Comparison of ENCODE assay signal across 10 cellular contexts in the genomic region with DNA sequence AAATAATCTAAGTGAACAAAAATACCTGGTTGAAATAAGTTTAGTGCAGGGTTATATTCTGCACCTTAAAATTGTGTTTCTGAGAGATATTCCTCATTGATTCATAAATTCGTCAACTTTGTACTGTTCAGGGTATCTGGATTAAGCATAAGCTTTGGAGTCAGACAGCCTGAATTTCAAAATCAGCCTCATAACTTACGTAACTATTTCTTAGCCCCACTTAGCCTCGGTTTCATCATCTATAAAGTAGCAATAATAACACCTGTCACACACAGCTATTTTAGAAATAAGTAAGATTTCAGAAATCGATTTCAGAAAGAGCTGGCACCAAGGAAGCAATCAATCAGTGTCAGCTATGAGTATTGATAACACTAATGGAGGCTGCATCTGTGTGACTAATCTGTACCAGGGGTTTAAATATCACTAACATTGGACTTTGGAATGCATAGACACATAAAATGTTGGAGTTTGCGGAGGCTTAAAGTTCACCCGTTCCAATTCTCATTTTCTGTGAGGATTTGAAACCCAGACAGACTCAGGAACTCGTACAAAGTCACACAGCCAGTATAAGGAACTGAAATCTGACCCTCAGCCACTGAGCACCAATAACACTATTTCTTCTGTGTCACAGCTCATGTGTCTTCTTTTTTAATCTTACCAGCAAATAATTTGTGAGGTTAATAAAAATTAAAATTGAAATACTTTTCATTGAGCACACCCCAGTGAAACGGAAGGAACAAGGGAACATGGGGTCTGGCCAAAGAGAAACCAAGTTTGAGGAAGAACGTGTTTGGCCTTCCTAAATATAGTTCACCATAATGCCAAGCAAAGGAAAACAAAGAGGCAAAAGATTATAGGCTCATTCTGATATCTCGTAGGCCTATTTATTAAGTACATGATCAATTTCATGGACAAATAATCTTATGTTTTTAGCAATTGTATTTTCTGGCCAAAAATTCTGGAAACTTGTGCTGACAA.
DNase-seq lines count a peak whose midpoint lies in the region; ATAC-seq and TF ChIP-seq lines count a peak whose summit lies in the region.
"Had no signal": no experiment of that assay in that cellular context is flagged by ENCODE, and none has a peak within 500 bp of the region (broad histone marks: within the 10 kb centered on the region; RNA-seq: fewer than 3 reads in every experiment).

No MANE protein-coding gene starts in this region.

- H3K9me3 ChIP-seq in DOHH2 (ENCODE audit: control insufficient read depth, insufficient read depth, low read length) (no peaks in the 10 kb centered on the region), H9 (ENCODE audit: control insufficient read depth, low read depth, low read length) (no peaks in the 10 kb centered on the region)

- H4K20me1 ChIP-seq in DOHH2 (ENCODE audit: control insufficient read depth, insufficient read depth, low read depth, low read length) (no peaks in the 10 kb centered on the region), H9 (ENCODE audit: control insufficient read depth, insufficient read depth, insufficient read length) (no peaks in the 10 kb centered on the region)

- H2AFZ ChIP-seq in H9 (ENCODE audit: low read length), result no peak overlapping the region

- no peak overlapping the region for H3K56ac ChIP-seq in H9 (ENCODE audit: insufficient read length, low read depth, low read length)

- H3K79me2 ChIP-seq in DOHH2 (ENCODE audit: control insufficient read depth, low read length), result no peaks in the 10 kb centered on the region
- H3K79me2 ChIP-seq in H9 (ENCODE audit: insufficient read depth, low read length), result no peaks in the 10 kb centered on the region

- no peak overlapping the region for H3K9ac ChIP-seq in H9 (ENCODE audit: extremely low read depth, insufficient read length, low read length)

- no peaks in the 10 kb centered on the region for H3K23me2 ChIP-seq in H9 (ENCODE audit: insufficient read length, low read depth, low read length, poor library complexity, severe bottlenecking)

- no peak overlapping the region for H2BK120ac ChIP-seq in H9 (ENCODE audit: low read depth, low read length, poor library complexity, severe bottlenecking)

- H3K18ac ChIP-seq in H9 (ENCODE audit: insufficient read length, low read depth, low read length), result no peak overlapping the region

- H3K14ac ChIP-seq in H9 (ENCODE audit: insufficient read depth, low read length), result no peak overlapping the region

- H3K27me3 ChIP-seq in DOHH2 (ENCODE audit: control insufficient read depth, low read length) (no peaks in the 10 kb centered on the region), H9 (ENCODE audit: insufficient read depth, low read length) (no peaks in the 10 kb centered on the region)

- H3K4me1 ChIP-seq in DOHH2 (ENCODE audit: control insufficient read depth, low read length), result peaks cover 40% of the 10 kb centered on the region
- H3K4me1 ChIP-seq in H9 (ENCODE audit: insufficient read depth, low read length), result no peaks in the 10 kb centered on the region

- WGBS in H9 (ENCODE audit: extremely low coverage, insufficient read length, low lambda C conversion rate), result no CpG with 5 or more reads among the region's 10 CpGs

- no peak overlapping the region for H2BK20ac ChIP-seq in H9 (ENCODE audit: low read depth, low read length, poor library complexity, severe bottlenecking)

- H4K5ac ChIP-seq in H9 (ENCODE audit: insufficient read length, low read depth, low read length), result no peak overlapping the region

- peak overlapping the region; percentile 59 for H3K4me2 ChIP-seq in DOHH2 (ENCODE audit: low read length)
- no peak overlapping the region for H3K4me2 ChIP-seq in H9 (ENCODE audit: insufficient read depth, insufficient read length, low read length)

- ATAC-seq in GM19467 (IDR thresholded peaks at IDR 0.05; ENCODE audit: unreplicated experiment) (peak; percentile 56), HG03159 (IDR thresholded peaks at IDR 0.05; ENCODE audit: unreplicated experiment) (peak; percentile 57)

- no peak for DNase-seq in activated T-helper 2 cell treated with anti-CD3 and anti-CD28 coated beads, Interferon-gamma antibody, Interleukin-2, Interleukin-4, amounts not matched to agents 10 μg/mL and 5 μg/mL and 100 μg/mL, durations not matched to agents 14 hours and 24 hours and 36 hours (ENCODE audit: low spot score)
- DNase-seq in NCI-H1417 (lab: John Stamatoyannopoulos, UW) (no peak), mesothelial cell of epicardium (ENCODE audit: low spot score in 2 of 2, unreplicated experiment in 2 of 2) (no peak), H9 (no peak)
- DNase-seq in activated effector memory CD4-positive, alpha-beta T cell treated with anti-CD3 and anti-CD28 coated beads, Interleukin-2, amount 50 U/mL, for 16 hours, result no peak
- DNase-seq: activated gamma-delta T cell, NCI-H2081 treated with DMSO at 0.1 percent for 48 hours had no signal

- no peak overlapping the region for H3K23ac ChIP-seq in H9 (ENCODE audit: insufficient read length, low read depth, low read length)

- no peak overlapping the region for H2BK5ac ChIP-seq in H9 (ENCODE audit: insufficient read length, low read length)

- no peak overlapping the region for H3K4me3 Mint-ChIP-seq in activated T-helper 2 cell treated with anti-CD3 and anti-CD28 coated beads, Interferon-gamma antibody, Interleukin-2, Interleukin-4, amounts not matched to agents 10 μg/mL and 5 μg/mL and 100 μg/mL, durations not matched to agents 14 hours and 24 hours and 36 hours (ENCODE audit: low read depth)
- H3K4me3 Mint-ChIP-seq in mesothelial cell of epicardium, result no peak overlapping the region
- H3K4me3 Mint-ChIP-seq in H9, result no peak overlapping the region

- H3K27me3 Mint-ChIP-seq in activated T-helper 2 cell treated with anti-CD3 and anti-CD28 coated beads, Interferon-gamma antibody, Interleukin-2, Interleukin-4, amounts not matched to agents 10 μg/mL and 5 μg/mL and 100 μg/mL, durations not matched to agents 14 hours and 24 hours and 36 hours (ENCODE audit: low read depth), result no peaks in the 10 kb centered on the region
- H3K27me3 Mint-ChIP-seq in mesothelial cell of epicardium (ENCODE audit: low read depth) (no peaks in the 10 kb centered on the region), H9 (ENCODE audit: low read depth) (no peaks in the 10 kb centered on the region)

- H2BK15ac ChIP-seq in H9 (ENCODE audit: low read depth, low read length), result no peak overlapping the region

- H3K9me2 ChIP-seq in DOHH2 (replicated peaks; ENCODE audit: control insufficient read depth, low read length), result no peaks in the 10 kb centered on the region

- intact Hi-C loops in activated T-helper 2 cell treated with anti-CD3 and anti-CD28 coated beads, Interferon-gamma antibody, Interleukin-2, Interleukin-4, amounts not matched to agents 10 μg/mL and 5 μg/mL and 100 μg/mL, durations not matched to agents 14 hours and 24 hours and 36 hours (cut with micrococcal nuclease), result loop anchor here (5.0 kb wide), 2 partner anchors 252 to 538 kb away; no protein-coding TSS in a partner anchor

- H3K4ac ChIP-seq in H9 (ENCODE audit: low read depth, low read length), result no peak overlapping the region

- H2BK12ac ChIP-seq in H9 (ENCODE audit: insufficient read length, low read depth, low read length), result no peak overlapping the region

- no peaks in the 10 kb centered on the region for H3K36me3 Mint-ChIP-seq in activated T-helper 2 cell treated with anti-CD3 and anti-CD28 coated beads, Interferon-gamma antibody, Interleukin-2, Interleukin-4, amounts not matched to agents 10 μg/mL and 5 μg/mL and 100 μg/mL, durations not matched to agents 14 hours and 24 hours and 36 hours (ENCODE audit: low read depth)
- H3K36me3 Mint-ChIP-seq in mesothelial cell of epicardium (no peaks in the 10 kb centered on the region), H9 (ENCODE audit: insufficient read depth in 1 of 3, low read depth in 3 of 3) (no peaks in the 10 kb centered on the region)

- H4K8ac ChIP-seq in H9 (replicated peaks; ENCODE audit: insufficient read length, low read depth, low read length), result no peak overlapping the region

- peak overlapping the region; percentile 28 for H3K27ac Mint-ChIP-seq in activated T-helper 2 cell treated with anti-CD3 and anti-CD28 coated beads, Interferon-gamma antibody, Interleukin-2, Interleukin-4, amounts not matched to agents 10 μg/mL and 5 μg/mL and 100 μg/mL, durations not matched to agents 14 hours and 24 hours and 36 hours
- H3K27ac Mint-ChIP-seq in mesothelial cell of epicardium, result no peak overlapping the region
- H3K27ac Mint-ChIP-seq in H9, result no peak overlapping the region

- no peak for TF ChIP-seq CTCF in DOHH2 (IDR thresholded peaks at IDR 0.05; ENCODE audit: low read depth, low read length, poor library complexity, severe bottlenecking)
- TF ChIP-seq CTCF in mesothelial cell of epicardium (IDR thresholded peaks at IDR 0.05; ENCODE audit: unreplicated experiment), result no peak
- TF ChIP-seq CTCF in H9 (conservative IDR thresholded peaks at IDR 0.05), result no peak

- H3K79me1 ChIP-seq in H9 (ENCODE audit: insufficient read depth, low read depth, low read length, poor library complexity, severe bottlenecking), result no peaks in the 10 kb centered on the region

- H3K4me3 ChIP-seq in DOHH2 (ENCODE audit: low read length), result peak overlapping the region; percentile 22

- no peak overlapping the region for H4K91ac ChIP-seq in H9 (ENCODE audit: insufficient read length, low read depth, low read length)

- no peaks in the 10 kb centered on the region for H3K36me3 ChIP-seq in DOHH2 (ENCODE audit: control insufficient read depth, low read length)

- H3K4me1 Mint-ChIP-seq in activated T-helper 2 cell treated with anti-CD3 and anti-CD28 coated beads, Interferon-gamma antibody, Interleukin-2, Interleukin-4, amounts not matched to agents 10 μg/mL and 5 μg/mL and 100 μg/mL, durations not matched to agents 14 hours and 24 hours and 36 hours (ENCODE audit: low read depth), result peaks cover 78% of the 10 kb centered on the region
- peaks cover 21% of the 10 kb centered on the region for H3K4me1 Mint-ChIP-seq in mesothelial cell of epicardium
- no peaks in the 10 kb centered on the region for H3K4me1 Mint-ChIP-seq in H9

- H3K27ac ChIP-seq in DOHH2 (ENCODE audit: low read depth, low read length) (peak overlapping the region; percentile 5; the same call in 1 of the 2 replicates), H9 (ENCODE audit: insufficient read length, low read depth, low read length) (no peak overlapping the region)

- no peak overlapping the region for H3T11ph ChIP-seq in H9 (ENCODE audit: low read length)

- H3K9me3 Mint-ChIP-seq in activated T-helper 2 cell treated with anti-CD3 and anti-CD28 coated beads, Interferon-gamma antibody, Interleukin-2, Interleukin-4, amounts not matched to agents 10 μg/mL and 5 μg/mL and 100 μg/mL, durations not matched to agents 14 hours and 24 hours and 36 hours, result no peaks in the 10 kb centered on the region
- H3K9me3 Mint-ChIP-seq in mesothelial cell of epicardium, result no peaks in the 10 kb centered on the region
- H3K9me3 Mint-ChIP-seq in H9, result no peaks in the 10 kb centered on the region

- H3F3A ChIP-seq in DOHH2 (ENCODE audit: control insufficient read depth, insufficient read depth), result no peaks in the 10 kb centered on the region

- no peak overlapping the region for H2AK5ac ChIP-seq in H9 (ENCODE audit: insufficient read length, low read length)
